In genomic region chr19:16585808-16586476, GRCh38 we compare ENCODE assay signal across 8 cellular contexts. TPM values are rescaled to one million over a fixed set of nuclear protein-coding genes. Genes with fewer than 3 reads are reported as not detected.
DNase-seq lines count a peak whose midpoint lies in the region; ATAC-seq, FAIRE-seq and TF ChIP-seq lines count a peak whose summit lies in the region.

No MANE protein-coding gene starts in this region.

- no peak overlapping the region for H3K14ac ChIP-seq in neuronal stem cell (ENCODE audit: low read length)

- H3K79me2 ChIP-seq in astrocyte (ENCODE audit: insufficient read depth, low read length), result peaks cover 98% of the 10 kb centered on the region

- H3K36me3 Mint-ChIP-seq in CD4-positive, CD25-positive, alpha-beta regulatory T cell, result no peaks in the 10 kb centered on the region
- H3K36me3 Mint-ChIP-seq in astrocyte (ENCODE audit: low read depth, unreplicated experiment), result peaks cover 8% of the 10 kb centered on the region

- H4K8ac ChIP-seq in neuronal stem cell (ENCODE audit: low read depth, low read length), result no peak overlapping the region

- H2AFZ ChIP-seq in astrocyte (ENCODE audit: low read depth, low read length), result no peak overlapping the region
- no peak overlapping the region for H2AFZ ChIP-seq in neuronal stem cell (ENCODE audit: low read length)

- H2BK12ac ChIP-seq in neuronal stem cell (ENCODE audit: low read length), result no peak overlapping the region

- peak overlapping the region; percentile 35 for H3K9ac ChIP-seq in astrocyte (ENCODE audit: low read length)
- H3K9ac ChIP-seq in neuronal stem cell (ENCODE audit: low read depth, low read length, poor library complexity), result no peak overlapping the region

- peak overlapping the region; percentile 59 for H3K4me3 ChIP-seq in CD4-positive, CD25-positive, alpha-beta regulatory T cell (ENCODE audit: low read depth, low read length)
- H3K4me3 ChIP-seq in astrocyte (ENCODE audit: insufficient read depth, low read depth, low read length) (no peak overlapping the region), neuronal stem cell (ENCODE audit: low read length in 2 of 2) (no peak overlapping the region)

- H2AK5ac ChIP-seq in neuronal stem cell (ENCODE audit: low read depth, low read length), result peak overlapping the region; percentile 1

- FAIRE-seq in GM19239 (lab: Jason Lieb, UNC) (peak; percentile 97), astrocyte (lab: Jason Lieb, UNC) (no peak)

- no peak overlapping the region for H2BK120ac ChIP-seq in neuronal stem cell (ENCODE audit: low read depth, low read length)

- DNase-seq in CD4-positive, CD25-positive, alpha-beta regulatory T cell, result peak in 1 of 3 donors; percentile 27
- DNase-seq in GM19239 (ENCODE audit: insufficient read length, low spot score), result peak; percentile 51
- no peak for DNase-seq in astrocyte (ENCODE audit: low read depth)
- DNase-seq in neuronal stem cell (ENCODE audit: low spot score), result no peak
- DNase-seq in SW 1271 (lab: John Stamatoyannopoulos, UW), result no peak
- no peak for DNase-seq in hepatic stellate cell (ENCODE audit: low spot score)
- DNase-seq in HT-29 (ENCODE audit: low spot score), result no peak

- H3K9me3 ChIP-seq in CD4-positive, CD25-positive, alpha-beta regulatory T cell (ENCODE audit: control insufficient read depth in 2 of 2, low read length in 2 of 2), result no peaks in the 10 kb centered on the region
- H3K9me3 ChIP-seq in KOPT-K1 (ENCODE audit: insufficient read depth, low read length, poor library complexity, severe bottlenecking) (no peaks in the 10 kb centered on the region), astrocyte (ENCODE audit: insufficient read depth, low read depth, low read length) (no peaks in the 10 kb centered on the region), neuronal stem cell (replicated peaks in 1 of 2; ENCODE audit: control insufficient read depth in 2 of 2, insufficient read depth in 1 of 2, low read depth in 1 of 2, low read length in 2 of 2) (no peaks in the 10 kb centered on the region)

- H3K36me3 ChIP-seq in CD4-positive, CD25-positive, alpha-beta regulatory T cell (ENCODE audit: control insufficient read depth, insufficient read depth, low read length), result peaks cover 5% of the 10 kb centered on the region
- peaks cover 15% of the 10 kb centered on the region; the same call in 1 of the 2 replicates for H3K36me3 ChIP-seq in KOPT-K1 (ENCODE audit: insufficient read depth, low read length)
- no peaks in the 10 kb centered on the region for H3K36me3 ChIP-seq in astrocyte (ENCODE audit: insufficient read depth, low read length)
- H3K36me3 ChIP-seq in neuronal stem cell (replicated peaks in 1 of 2; ENCODE audit: control insufficient read depth in 2 of 2, insufficient read depth in 2 of 2, low read length in 2 of 2), result no peaks in the 10 kb centered on the region

- no peak overlapping the region for H3K18ac ChIP-seq in neuronal stem cell (ENCODE audit: low read length)

- H3K27ac Mint-ChIP-seq in CD4-positive, CD25-positive, alpha-beta regulatory T cell, result peak overlapping the region; percentile 95 to 99 (median 98)
- peak overlapping the region; percentile 53 for H3K27ac Mint-ChIP-seq in astrocyte (ENCODE audit: unreplicated experiment)

- peaks cover 97% of the 10 kb centered on the region for H4K20me1 ChIP-seq in astrocyte (ENCODE audit: insufficient read depth, low read length)

- H3K79me1 ChIP-seq in neuronal stem cell (ENCODE audit: low read depth, low read length), result peaks cover 24% of the 10 kb centered on the region

- peaks cover 4% of the 10 kb centered on the region for H3K27me3 Mint-ChIP-seq in CD4-positive, CD25-positive, alpha-beta regulatory T cell
- no peaks in the 10 kb centered on the region for H3K27me3 Mint-ChIP-seq in astrocyte (ENCODE audit: low read depth, unreplicated experiment)

- H3K4me2 ChIP-seq in astrocyte (ENCODE audit: low read length), result no peak overlapping the region
- H3K4me2 ChIP-seq in neuronal stem cell (ENCODE audit: insufficient read depth, low read length, poor library complexity, severe bottlenecking), result no peak overlapping the region

- H3K23ac ChIP-seq in neuronal stem cell (ENCODE audit: low read depth, low read length, poor library complexity), result peak overlapping the region; percentile 70

- H3K9me3 Mint-ChIP-seq in CD4-positive, CD25-positive, alpha-beta regulatory T cell, result no peaks in the 10 kb centered on the region
- peaks cover 2% of the 10 kb centered on the region for H3K9me3 Mint-ChIP-seq in astrocyte (ENCODE audit: unreplicated experiment)

- no peak overlapping the region for H4K91ac ChIP-seq in neuronal stem cell (ENCODE audit: low read depth, low read length, poor library complexity)

- no CpG with 5 or more reads among the region's 11 CpGs for WGBS in neuronal stem cell (ENCODE audit: extremely low coverage in 2 of 2, insufficient read length in 2 of 2, insufficient replicate concordance in 1 of 2), 2 donors

- no peak for TF ChIP-seq CTCF in astrocyte (IDR thresholded peaks at IDR 0.05; ENCODE audit: insufficient read depth, low read depth, low read length)

- H3K4me1 ChIP-seq in CD4-positive, CD25-positive, alpha-beta regulatory T cell (ENCODE audit: control insufficient read depth, insufficient read depth, low read length, poor library complexity, severe bottlenecking), result peaks cover 74% of the 10 kb centered on the region
- H3K4me1 ChIP-seq in astrocyte (ENCODE audit: insufficient read depth, low read length), result peaks cover 48% of the 10 kb centered on the region
- peaks cover 27 to 41% of the 10 kb centered on the region in 2 donors for H3K4me1 ChIP-seq in neuronal stem cell (ENCODE audit: control insufficient read depth in 2 of 2, insufficient read depth in 1 of 2, low read depth in 1 of 2, low read length in 2 of 2)

- no peak for ATAC-seq in CD4-positive, CD25-positive, alpha-beta regulatory T cell (ENCODE audit: low read depth in 2 of 2)

- no peak overlapping the region for H3K4ac ChIP-seq in neuronal stem cell (ENCODE audit: low read length)

- H2BK15ac ChIP-seq in neuronal stem cell (ENCODE audit: low read length), result no peak overlapping the region

- peak overlapping the region; percentile 82 to 90 (median 84) for H3K4me3 Mint-ChIP-seq in CD4-positive, CD25-positive, alpha-beta regulatory T cell
- peak overlapping the region; percentile 14 for H3K4me3 Mint-ChIP-seq in astrocyte (ENCODE audit: unreplicated experiment)

- no peak overlapping the region for H2BK5ac ChIP-seq in neuronal stem cell (ENCODE audit: low read length)

- no peaks in the 10 kb centered on the region for H3K27me3 ChIP-seq in CD4-positive, CD25-positive, alpha-beta regulatory T cell (ENCODE audit: control insufficient read depth, insufficient read depth, low read length)
- no peaks in the 10 kb centered on the region for H3K27me3 ChIP-seq in astrocyte (ENCODE audit: insufficient read depth, low read length)
- no peaks in the 10 kb centered on the region for H3K27me3 ChIP-seq in neuronal stem cell (ENCODE audit: control insufficient read depth in 3 of 3, insufficient read depth in 3 of 3, low read depth in 1 of 3, low read length in 3 of 3)

- peaks cover 20 to 92% (median 68%) of the 10 kb centered on the region in 4 donors for H3K4me1 Mint-ChIP-seq in CD4-positive, CD25-positive, alpha-beta regulatory T cell
- H3K4me1 Mint-ChIP-seq in astrocyte (ENCODE audit: low read depth, unreplicated experiment), result peaks cover 61% of the 10 kb centered on the region

- peak overlapping the region; percentile 87 for H3K27ac ChIP-seq in CD4-positive, CD25-positive, alpha-beta regulatory T cell (ENCODE audit: insufficient read depth, low read length, poor library complexity, severe bottlenecking)
- H3K27ac ChIP-seq in KOPT-K1 (ENCODE audit: low read depth, low read length, poor library complexity, severe bottlenecking) (peak overlapping the region; percentile 65), astrocyte (ENCODE audit: low read depth, low read length) (no peak overlapping the region), neuronal stem cell (replicated peaks; ENCODE audit: low read length) (peak overlapping the region; percentile 5)

RNA-seq across cellular contexts. Expression of gene SLC35E1, which starts 13.7 kb away (rescaled TPM):
- total RNA-seq in CD4-positive, CD25-positive, alpha-beta regulatory T cell, result 93.1 TPM
- 10 to 100 TPM; 19.0 to 28.5 (median 24.6) TPM for polyA plus RNA-seq in CD4-positive, CD25-positive, alpha-beta regulatory T cell
- total RNA-seq in astrocyte, result 63.1 and 66.2 TPM in 2 replicates
- polyA plus RNA-seq in neuronal stem cell (2013, experiment 1 of 2), result 23.9 TPM
- 24.3 TPM for polyA plus RNA-seq in neuronal stem cell (2013, experiment 2 of 2)
- total RNA-seq in HT-29 (2014; rRNA removed; shearing (Covaris generic)), result 16.8 and 23.4 TPM in 2 replicates

RNA-seq across cellular contexts. Expression of gene MED26, which starts 42.1 kb away (rescaled TPM):
- 62.5 TPM for total RNA-seq in CD4-positive, CD25-positive, alpha-beta regulatory T cell
- polyA plus RNA-seq in CD4-positive, CD25-positive, alpha-beta regulatory T cell, result 1 to 10 TPM; 2.9 to 4.6 (median 3.9) TPM
- total RNA-seq in astrocyte, result 11.8 and 15.0 TPM in 2 replicates
- 4.4 TPM for polyA plus RNA-seq in neuronal stem cell (2013, experiment 1 of 2)
- 4.7 TPM for polyA plus RNA-seq in neuronal stem cell (2013, experiment 2 of 2)
- 9.6 and 12.5 TPM in 2 replicates for total RNA-seq in HT-29 (2014; rRNA removed; shearing (Covaris generic))

RNA-seq across cellular contexts. Expression of gene CHERP, which starts 43.7 kb away (rescaled TPM):
- total RNA-seq in CD4-positive, CD25-positive, alpha-beta regulatory T cell, result 57.2 TPM
- polyA plus RNA-seq in CD4-positive, CD25-positive, alpha-beta regulatory T cell, result 10 to 100 TPM in 1 of 4 donors, 1 to 10 TPM in 3; 4.8 to 13.7 (median 8.4) TPM
- total RNA-seq in astrocyte, result 41.5 and 45.3 TPM in 2 replicates
- polyA plus RNA-seq in neuronal stem cell (2013, experiment 1 of 2), result 40.7 TPM
- polyA plus RNA-seq in neuronal stem cell (2013, experiment 2 of 2), result 40.6 TPM
- 8.8 and 10.7 TPM in 2 replicates for total RNA-seq in HT-29 (2014; rRNA removed; shearing (Covaris generic))
